In genomic region chr20:57384953-57385761, GRCh38 we compare ENCODE assay signal across 1 cellular context.
TF ChIP-seq lines count a peak whose summit lies in the region.

No MANE protein-coding gene starts in this region.

TF ChIP-seq in SK-N-SH, 30 proteins besides CTCF, POLR2A, EP300 and RAD21 (continued from another document):
- TF ChIP-seq USF1 (IDR thresholded peaks at IDR 0.05; ENCODE audit: borderline replicate concordance, low read depth) (no peak), MEF2A (IDR thresholded peaks at IDR 0.05; ENCODE audit: borderline replicate concordance, low read depth) (no peak), CHD2 (IDR thresholded peaks at IDR 0.05; ENCODE audit: low read length, partially characterized antibody) (no peak), EZH2phosphoT487 (IDR thresholded peaks at IDR 0.05; ENCODE audit: borderline replicate concordance, low read depth) (no peak)
- TF ChIP-seq, protein P1, sequence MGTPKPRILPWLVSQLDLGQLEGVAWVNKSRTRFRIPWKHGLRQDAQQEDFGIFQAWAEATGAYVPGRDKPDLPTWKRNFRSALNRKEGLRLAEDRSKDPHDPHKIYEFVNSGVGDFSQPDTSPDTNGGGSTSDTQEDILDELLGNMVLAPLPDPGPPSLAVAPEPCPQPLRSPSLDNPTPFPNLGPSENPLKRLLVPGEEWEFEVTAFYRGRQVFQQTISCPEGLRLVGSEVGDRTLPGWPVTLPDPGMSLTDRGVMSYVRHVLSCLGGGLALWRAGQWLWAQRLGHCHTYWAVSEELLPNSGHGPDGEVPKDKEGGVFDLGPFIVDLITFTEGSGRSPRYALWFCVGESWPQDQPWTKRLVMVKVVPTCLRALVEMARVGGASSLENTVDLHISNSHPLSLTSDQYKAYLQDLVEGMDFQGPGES (IDR thresholded peaks at IDR 0.05; ENCODE audit: low read depth, low read length), result no peak
